26 cellular contexts compared by ENCODE assay signal in the genomic region with DNA sequence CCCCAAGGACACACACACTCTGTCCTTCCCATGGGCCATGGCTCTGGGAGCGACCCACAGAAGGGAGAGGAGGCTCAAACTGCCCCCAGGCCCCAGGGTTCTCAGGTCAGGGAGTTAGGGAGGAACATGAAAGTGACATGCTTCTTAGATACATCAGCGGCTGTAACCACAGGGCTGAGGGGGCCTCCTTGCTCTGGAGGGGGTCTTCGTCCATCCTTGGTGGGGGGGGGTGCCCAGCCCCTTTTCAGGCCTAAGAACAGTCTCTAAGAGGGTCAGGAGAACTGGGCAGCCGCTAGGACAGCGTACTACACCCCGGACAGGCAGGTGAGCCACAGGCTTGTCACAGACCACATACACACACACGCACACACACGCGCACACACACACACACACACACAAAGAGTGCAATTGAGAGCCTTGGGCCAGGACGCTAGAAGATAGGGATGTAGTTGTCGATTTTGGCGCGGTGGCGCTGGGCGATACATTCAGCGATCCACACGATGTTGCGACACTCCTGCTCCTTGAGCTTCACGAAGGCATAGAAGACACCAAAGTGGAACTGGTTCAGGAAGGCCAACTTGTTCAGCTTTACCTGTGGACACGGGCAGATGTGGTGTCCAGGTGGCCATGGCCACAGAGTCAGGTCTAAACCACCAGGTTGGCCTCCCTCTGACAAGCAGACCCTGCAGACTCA. TPM values are rescaled to one million over a fixed set of nuclear protein-coding genes. Genes with fewer than 3 reads are reported as not detected.
A peak's percentile ranks its signal among the peaks of the same experiment; 100 is the strongest.
DNase-seq lines count a peak whose midpoint lies in the region; FAIRE-seq and TF ChIP-seq lines count a peak whose summit lies in the region.
"Had no signal": no experiment of that assay in that cellular context is flagged by ENCODE, and none has a peak within 500 bp of the region (broad histone marks: within the 10 kb centered on the region; RNA-seq: fewer than 3 reads in every experiment).

No MANE protein-coding gene starts in this region.

- TSS peak; percentile 87 for BruUV-seq in A673 (replicated peaks; lab: Mats Ljungman, UMichigan)
- TSS peak; percentile 81 for BruUV-seq in PC-9 (replicated peaks; lab: Mats Ljungman, UMichigan)

- H3K4me1 Mint-ChIP-seq in immature natural killer cell, result peaks cover 10 to 14% of the 10 kb centered on the region in 2 donors
- H3K4me1 Mint-ChIP-seq in activated naive CD4-positive, alpha-beta T cell treated with anti-CD3 and anti-CD28 coated beads, Interleukin-2, amount 10 ng/mL, durations not matched to agents 7 days and 5 days, result no peaks in the 10 kb centered on the region

- CTCF ChIA-PET in A673 (lab: Charles Lee) (interaction anchor here (1.1 kb wide), 1 partner anchor 28 kb away, joined by 3 read pairs; no protein-coding TSS in a partner anchor), PC-9 (lab: Charles Lee) (no interaction called here)
- CTCF ChIA-PET in activated naive CD4-positive, alpha-beta T cell treated with anti-CD3 and anti-CD28 coated beads, Interleukin-2, amount 10 ng/mL, durations not matched to agents 7 days and 5 days (lab: Charles Lee), result interaction anchor here (0.9 to 12.0 kb wide), 2 partner anchors 11 to 28 kb away, joined by 3 to 101 read pairs; no protein-coding TSS in a partner anchor

- FAIRE-seq in H54 (lab: Jason Lieb, UNC), result no peak
- FAIRE-seq: A549, keratinocyte had no signal

- peaks cover 0 to 18% (median 16%) of the 10 kb centered on the region in 3 donors for H3K36me3 Mint-ChIP-seq in immature natural killer cell
- peaks cover 5% of the 10 kb centered on the region for H3K36me3 Mint-ChIP-seq in activated naive CD4-positive, alpha-beta T cell treated with anti-CD3 and anti-CD28 coated beads, Interleukin-2, amount 10 ng/mL, durations not matched to agents 7 days and 5 days

- peaks cover 2 to 8% (median 3%) of the 10 kb centered on the region in 3 donors for H3K27me3 Mint-ChIP-seq in immature natural killer cell (ENCODE audit: low read depth in 3 of 3)
- H3K27me3 Mint-ChIP-seq in activated naive CD4-positive, alpha-beta T cell treated with anti-CD3 and anti-CD28 coated beads, Interleukin-2, amount 10 ng/mL, durations not matched to agents 7 days and 5 days, result peaks cover 5% of the 10 kb centered on the region
- H3K27me3 Mint-ChIP-seq: progenitor cell of endocrine pancreas had no signal

- intact Hi-C loops in A673 (cut with micrococcal nuclease; ENCODE audit: unreplicated experiment) (no loop called here), PC-9 (cut with micrococcal nuclease; ENCODE audit: unreplicated experiment) (no loop called here)

- DNase-seq in A673 (ENCODE audit: low spot score) (no peak), PC-9 (no peak), immature natural killer cell (no peak), H54 (ENCODE audit: insufficient read length, low spot score) (no peak), HuH-7.5 (ENCODE audit: low spot score) (no peak)
- no peak for DNase-seq in activated naive CD4-positive, alpha-beta T cell treated with anti-CD3 and anti-CD28 coated beads, Interleukin-2, amount 10 ng/mL, durations not matched to agents 7 days and 5 days
- DNase-seq: activated CD4-positive, alpha-beta T cell treated with anti-CD3 and anti-CD28 coated beads for 4 hours; activated gamma-delta T cell; adrenal gland; C1 segment of cervical spinal cord; foreskin keratinocyte; hypothalamus; naive thymus-derived CD4-positive, alpha-beta T cell; NCI-H1417; NCI-H524; SHP77 treated with DMSO at 0.1 percent for 48 hours; stimulated activated CD4-positive, alpha-beta T cell treated with anti-CD3 and anti-CD28 coated beads, Interleukin-1b, Interleukin-23, amount 100 ng/mL, for 48 hours had no signal

- POLR2A ChIA-PET in A673 (lab: Charles Lee; ENCODE audit: low non-redundant PET) (no interaction called here), PC-9 (lab: Charles Lee; ENCODE audit: unreplicated experiment) (no interaction called here)

- no peaks in the 10 kb centered on the region for H3K9me3 ChIP-seq in A673 (ENCODE audit: low read depth, low read length, poor library complexity, severe bottlenecking)
- H3K9me3 ChIP-seq in PC-9 (ENCODE audit: insufficient read depth, low read depth), result no peaks in the 10 kb centered on the region
- H3K9me3 ChIP-seq: A549, adrenal gland had no signal

- H4K20me1 ChIP-seq in PC-9 (ENCODE audit: insufficient read depth), result no peaks in the 10 kb centered on the region; the same call in 1 of the 2 replicates

- H3K9me2 ChIP-seq in PC-9 (ENCODE audit: insufficient read depth), result no peaks in the 10 kb centered on the region

- peak overlapping the region in 4 of 6 donors; percentile 8 to 62 (median 45) for H3K27ac Mint-ChIP-seq in immature natural killer cell
- no peak overlapping the region for H3K27ac Mint-ChIP-seq in activated naive CD4-positive, alpha-beta T cell treated with anti-CD3 and anti-CD28 coated beads, Interleukin-2, amount 10 ng/mL, durations not matched to agents 7 days and 5 days
- H3K27ac Mint-ChIP-seq: GM23338, progenitor cell of endocrine pancreas had no signal

- no peaks in the 10 kb centered on the region for H3K9me3 Mint-ChIP-seq in immature natural killer cell
- no peaks in the 10 kb centered on the region for H3K9me3 Mint-ChIP-seq in activated naive CD4-positive, alpha-beta T cell treated with anti-CD3 and anti-CD28 coated beads, Interleukin-2, amount 10 ng/mL, durations not matched to agents 7 days and 5 days
- H3K9me3 Mint-ChIP-seq: GM23338; naive thymus-derived CD4-positive, alpha-beta T cell had no signal

- H3K36me3 ChIP-seq in A673 (ENCODE audit: insufficient read depth, low read length, poor library complexity, severe bottlenecking), result no peaks in the 10 kb centered on the region
- H3K36me3 ChIP-seq in PC-9 (ENCODE audit: low read depth), result no peaks in the 10 kb centered on the region

- H3F3A ChIP-seq in PC-9 (ENCODE audit: insufficient read depth, low read depth), result peaks cover 3% of the 10 kb centered on the region; the same call in 1 of the 2 replicates

- no peak overlapping the region for H2AFZ ChIP-seq in PC-9
- H2AFZ ChIP-seq: GM23338 had no signal

- H3K4me1 ChIP-seq in A673 (ENCODE audit: insufficient read depth, low read length, poor library complexity, severe bottlenecking) (no peaks in the 10 kb centered on the region), PC-9 (replicated peaks; ENCODE audit: insufficient read depth) (no peaks in the 10 kb centered on the region)
- H3K4me1 ChIP-seq: A549, foreskin keratinocyte had no signal

- H3K4me2 ChIP-seq in PC-9, result no peak overlapping the region
- H3K4me2 ChIP-seq: A549, GM23338 had no signal

- H3K27me3 ChIP-seq in A673 (replicated peaks; ENCODE audit: insufficient read depth, low read depth, low read length, poor library complexity) (no peaks in the 10 kb centered on the region), PC-9 (ENCODE audit: insufficient read depth, low read depth) (no peaks in the 10 kb centered on the region)
- H3K27me3 ChIP-seq: adrenal gland, foreskin keratinocyte had no signal

- no peaks in the 10 kb centered on the region for H3K79me2 ChIP-seq in PC-9 (ENCODE audit: low read depth)

- H3K4me3 ChIP-seq in A673 (ENCODE audit: low read depth, low read length, poor library complexity, severe bottlenecking), result no peak overlapping the region
- no peak overlapping the region for H3K4me3 ChIP-seq in PC-9
- H3K4me3 ChIP-seq: A549, adrenal gland, GM23338 had no signal

- no peak for TF ChIP-seq CTCF in A673 (conservative IDR thresholded peaks at IDR 0.05; ENCODE audit: low read depth, low read length)
- TF ChIP-seq CTCF in PC-9 (conservative IDR thresholded peaks at IDR 0.05), result no peak

- H3K27ac ChIP-seq in A673 (ENCODE audit: low read depth, low read length, poor library complexity, severe bottlenecking) (no peak overlapping the region), PC-9 (no peak overlapping the region)
- H3K27ac ChIP-seq: A549, adrenal gland, foreskin keratinocyte had no signal

- no peak overlapping the region for H3K4me3 Mint-ChIP-seq in immature natural killer cell
- no peak overlapping the region for H3K4me3 Mint-ChIP-seq in activated naive CD4-positive, alpha-beta T cell treated with anti-CD3 and anti-CD28 coated beads, Interleukin-2, amount 10 ng/mL, durations not matched to agents 7 days and 5 days
- H3K4me3 Mint-ChIP-seq: GM23338; naive thymus-derived CD4-positive, alpha-beta T cell had no signal

- TF ChIP-seq POLR2A in H54 (IDR thresholded peaks at IDR 0.05; ENCODE audit: low read depth, low read length), result no peak

RNA-seq across cellular contexts. Expression of a gene that starts 7.3 kb away (rescaled TPM):
- total RNA-seq in A673 (2021) (1.6 and 2.3 TPM in 2 replicates), PC-9 (2021) (5.0 and 5.3 TPM in 2 replicates)
- not detected for polyA plus RNA-seq in immature natural killer cell
- total RNA-seq: dermis microvascular lymphatic vessel endothelial cell, lung microvascular endothelial cell had no signal
- polyA plus RNA-seq: naive thymus-derived CD4-positive, alpha-beta T cell had no signal

RNA-seq across cellular contexts. Expression of a gene that starts 22.0 kb away (rescaled TPM):
- 5.3 and 6.8 TPM in 2 replicates for total RNA-seq in A673 (2021)
- total RNA-seq in PC-9 (2021), result 12.8 and 14.9 TPM in 2 replicates
- polyA plus RNA-seq in immature natural killer cell, result under 1 TPM in 2 of 3 donors, not detected in 1; 0.64 to 0.71 TPM
- polyA plus RNA-seq: naive thymus-derived CD4-positive, alpha-beta T cell had no signal

RNA-seq across cellular contexts. Expression of a gene that starts 42.7 kb away (rescaled TPM):
- 56.5 and 63.9 TPM in 2 replicates for total RNA-seq in A673 (2021)
- 51.5 and 61.0 TPM in 2 replicates for total RNA-seq in PC-9 (2021)
- polyA plus RNA-seq in immature natural killer cell, result 100 to 1,000 TPM; 192 to 330 (median 205) TPM

RNA-seq across cellular contexts. Expression of a gene that starts 44.9 kb away (rescaled TPM):
- total RNA-seq in A673 (2021), result 0.28 and 0.31 TPM in 2 replicates
- 3.1 and 4.5 TPM in 2 replicates for total RNA-seq in PC-9 (2021)
- under 1 TPM in 2 of 3 donors, not detected in 1; 0.22 to 0.78 TPM for polyA plus RNA-seq in immature natural killer cell
- total RNA-seq: epithelial cell of proximal tubule, lung microvascular endothelial cell had no signal

RNA-seq across cellular contexts. Expression of a gene that starts 45.1 kb away (rescaled TPM):
- not detected in 2 replicates for total RNA-seq in A673 (2021)
- not detected in 2 replicates for total RNA-seq in PC-9 (2021)
- polyA plus RNA-seq in immature natural killer cell, result not detected
- total RNA-seq: dermis microvascular lymphatic vessel endothelial cell; epithelial cell of proximal tubule; foreskin keratinocyte; GM23338; HT-29; lung microvascular endothelial cell; naive thymus-derived CD4-positive, alpha-beta T cell; progenitor cell of endocrine pancreas; ureter had no signal
- polyA plus RNA-seq: A549; foreskin keratinocyte; GM23338; keratinocyte; naive thymus-derived CD4-positive, alpha-beta T cell had no signal
